Comparison of ENCODE assay signal across 24 cellular contexts in genomic region chr12:4301932-4302501, GRCh38. TPM values are rescaled to one million over a fixed set of nuclear protein-coding genes. Genes with fewer than 3 reads are reported as not detected.
DNase-seq lines count a peak whose midpoint lies in the region; ATAC-seq and TF ChIP-seq lines count a peak whose summit lies in the region.
"Had no signal": no experiment of that assay in that cellular context is flagged by ENCODE, and none has a peak within 500 bp of the region (broad histone marks: within the 10 kb centered on the region; RNA-seq: fewer than 3 reads in every experiment).

No MANE protein-coding gene starts in this region.

- H3K4me3 Mint-ChIP-seq in activated naive CD4-positive, alpha-beta T cell treated with anti-CD3 and anti-CD28 coated beads, Interleukin-2, amount 10 ng/mL, durations not matched to agents 7 days and 5 days = no peak overlapping the region
- H3K4me3 Mint-ChIP-seq in central memory CD8-positive, alpha-beta T cell = no peak overlapping the region
- H3K4me3 Mint-ChIP-seq in CD4-positive, alpha-beta T cell = no peak overlapping the region
- H3K4me3 Mint-ChIP-seq: CD14-positive monocyte had no signal

- ATAC-seq in RWPE2 (ENCODE audit: low read depth) = no peak
- ATAC-seq in central memory CD8-positive, alpha-beta T cell (replicated peaks; ENCODE audit: extremely low read depth, poor library complexity, severe bottlenecking) = no peak
- no peak for ATAC-seq in CD4-positive, alpha-beta T cell (ENCODE audit: poor library complexity)
- no peak for ATAC-seq in GM18520 (IDR thresholded peaks at IDR 0.05; ENCODE audit: unreplicated experiment)
- ATAC-seq: activated CD4-positive, CD25-positive, alpha-beta regulatory T cell treated with anti-CD3 and anti-CD28 coated beads, Interleukin-2, amount 50 U/mL, for 24 hours had no signal

- H3K9me3 ChIP-seq in RWPE2 (ENCODE audit: severe bottlenecking) (no peaks in the 10 kb centered on the region), sigmoid colon (no peaks in the 10 kb centered on the region)
- no peaks in the 10 kb centered on the region for H3K9me3 ChIP-seq in CD4-positive, alpha-beta T cell (ENCODE audit: control insufficient read depth, low read length)
- H3K9me3 ChIP-seq: ascending aorta had no signal

- H3K27me3 Mint-ChIP-seq in activated naive CD4-positive, alpha-beta T cell treated with anti-CD3 and anti-CD28 coated beads, Interleukin-2, amount 10 ng/mL, durations not matched to agents 7 days and 5 days = no peaks in the 10 kb centered on the region
- no peaks in the 10 kb centered on the region for H3K27me3 Mint-ChIP-seq in central memory CD8-positive, alpha-beta T cell
- no peaks in the 10 kb centered on the region for H3K27me3 Mint-ChIP-seq in CD4-positive, alpha-beta T cell

- CTCF ChIA-PET in activated naive CD4-positive, alpha-beta T cell treated with anti-CD3 and anti-CD28 coated beads, Interleukin-2, amount 10 ng/mL, durations not matched to agents 7 days and 5 days (lab: Charles Lee) = no interaction called here
- CTCF ChIA-PET in CD4-positive, alpha-beta T cell (lab: Charles Lee) = no interaction called here

- H3K4me1 ChIP-seq in RWPE2 (ENCODE audit: insufficient read depth, poor library complexity, severe bottlenecking) (no peaks in the 10 kb centered on the region), sigmoid colon (peaks cover 0 to 72% (median 44%) of the 10 kb centered on the region in 4 donors)
- H3K4me1 ChIP-seq: ascending aorta had no signal

- peaks cover 95% of the 10 kb centered on the region for H3K36me3 ChIP-seq in RWPE2 (ENCODE audit: low read depth)
- H3K36me3 ChIP-seq in sigmoid colon = peaks cover 3 to 56% (median 5%) of the 10 kb centered on the region in 4 donors

- H3K36me3 Mint-ChIP-seq in activated naive CD4-positive, alpha-beta T cell treated with anti-CD3 and anti-CD28 coated beads, Interleukin-2, amount 10 ng/mL, durations not matched to agents 7 days and 5 days = peaks cover 80% of the 10 kb centered on the region
- H3K36me3 Mint-ChIP-seq in central memory CD8-positive, alpha-beta T cell (ENCODE audit: insufficient read depth) = peaks cover 80% of the 10 kb centered on the region
- H3K36me3 Mint-ChIP-seq in CD4-positive, alpha-beta T cell (ENCODE audit: low read depth) = peaks cover 99% of the 10 kb centered on the region

- intact Hi-C loops in sigmoid colon (cut with DNase I) = no loop called here
- intact Hi-C loops in CD4-positive, alpha-beta T cell (cut with DNase I, micrococcal nuclease) = no loop called here

- POLR2A ChIA-PET in CD4-positive, alpha-beta T cell (lab: Charles Lee) = interaction anchor here (0.7 kb wide), 1 partner anchor 8 kb away, joined by 4 read pairs; no protein-coding TSS in a partner anchor

- no peaks in the 10 kb centered on the region for H3K27me3 ChIP-seq in RWPE2 (ENCODE audit: insufficient read depth, poor library complexity, severe bottlenecking)
- H3K27me3 ChIP-seq in sigmoid colon = no peaks in the 10 kb centered on the region
- H3K27me3 ChIP-seq in CD4-positive, alpha-beta T cell (ENCODE audit: control insufficient read depth, insufficient read depth, low read length) = no peaks in the 10 kb centered on the region
- H3K27me3 ChIP-seq: ascending aorta had no signal

- peak overlapping the region; percentile 7 for H3K27ac ChIP-seq in RWPE2 (ENCODE audit: poor library complexity, severe bottlenecking)
- H3K27ac ChIP-seq in sigmoid colon = peak overlapping the region in 3 of 4 donors; percentile 68 to 76 (median 74)
- no peak overlapping the region for H3K27ac ChIP-seq in CD4-positive, alpha-beta T cell (ENCODE audit: low read depth, low read length)
- H3K27ac ChIP-seq: ascending aorta had no signal

- H3K27ac Mint-ChIP-seq in activated naive CD4-positive, alpha-beta T cell treated with anti-CD3 and anti-CD28 coated beads, Interleukin-2, amount 10 ng/mL, durations not matched to agents 7 days and 5 days = peak overlapping the region; percentile 13
- peak overlapping the region; percentile 41 for H3K27ac Mint-ChIP-seq in central memory CD8-positive, alpha-beta T cell (ENCODE audit: low read depth)
- no peak overlapping the region for H3K27ac Mint-ChIP-seq in CD4-positive, alpha-beta T cell

- H3K9me3 Mint-ChIP-seq in activated naive CD4-positive, alpha-beta T cell treated with anti-CD3 and anti-CD28 coated beads, Interleukin-2, amount 10 ng/mL, durations not matched to agents 7 days and 5 days = no peaks in the 10 kb centered on the region
- no peaks in the 10 kb centered on the region for H3K9me3 Mint-ChIP-seq in central memory CD8-positive, alpha-beta T cell
- no peaks in the 10 kb centered on the region for H3K9me3 Mint-ChIP-seq in CD4-positive, alpha-beta T cell
- H3K9me3 Mint-ChIP-seq: CD14-positive monocyte had no signal

- H3K4me3 ChIP-seq in RWPE2 (ENCODE audit: severe bottlenecking) (no peak overlapping the region), sigmoid colon (no peak overlapping the region)
- H3K4me3 ChIP-seq: ascending aorta had no signal

- no peak for DNase-seq in activated naive CD4-positive, alpha-beta T cell treated with anti-CD3 and anti-CD28 coated beads, Interleukin-2, amount 10 ng/mL, durations not matched to agents 7 days and 5 days
- no peak for DNase-seq in activated naive CD4-positive, alpha-beta T cell (lab: John Stamatoyannopoulos, UW)
- no peak for DNase-seq in RWPE2 (ENCODE audit: low spot score)
- DNase-seq in central memory CD8-positive, alpha-beta T cell (ENCODE audit: low spot score in 2 of 2) = no peak
- no peak for DNase-seq in sigmoid colon
- no peak for DNase-seq in CD4-positive, alpha-beta T cell
- DNase-seq in cortex of kidney (lab: John Stamatoyannopoulos, UW) = no peak
- DNase-seq: activated effector memory CD4-positive, alpha-beta T cell treated with anti-CD3 and anti-CD28 coated beads, Interleukin-2, amount 50 U/mL, for 16 hours; DMS153; erythroblast; foreskin fibroblast; hippocampal formation; left ventricle myocardium superior; NCI-H1048; NCI-H187 treated with DMSO at 0.1 percent for 48 hours; NCI-H748 treated with DMSO at 0.1 percent for 48 hours; OCI-M1; SHP77; substantia nigra; SW 1271 had no signal

- no peak for TF ChIP-seq CTCF in RWPE2 (IDR thresholded peaks at IDR 0.05; ENCODE audit: poor library complexity, severe bottlenecking)
- TF ChIP-seq CTCF in sigmoid colon (IDR thresholded peaks at IDR 0.05) = no peak
- TF ChIP-seq CTCF in CD4-positive, alpha-beta T cell (IDR thresholded peaks at IDR 0.05) = no peak

- no peaks in the 10 kb centered on the region for H3K4me1 Mint-ChIP-seq in activated naive CD4-positive, alpha-beta T cell treated with anti-CD3 and anti-CD28 coated beads, Interleukin-2, amount 10 ng/mL, durations not matched to agents 7 days and 5 days
- H3K4me1 Mint-ChIP-seq in central memory CD8-positive, alpha-beta T cell = peaks cover 54% of the 10 kb centered on the region
- peaks cover 9% of the 10 kb centered on the region for H3K4me1 Mint-ChIP-seq in CD4-positive, alpha-beta T cell (ENCODE audit: low read depth)

- TF ChIP-seq EP300 in sigmoid colon (IDR thresholded peaks at IDR 0.05) = no peak

- 54 to 85% methylated on average over 11 of the region's 11 CpGs for whole genome bisulfite sequencing in sigmoid colon, 2 donors

- no peak for TF ChIP-seq POLR2A in sigmoid colon (IDR thresholded peaks at IDR 0.05)

RNA-seq across cellular contexts. Expression of gene TIGAR, which starts 19.0 kb away (rescaled TPM):
- 1 to 10 TPM; 4.4 to 6.0 (median 5.2) TPM for total RNA-seq in sigmoid colon
- 10 to 100 TPM in 1 of 3 donors, 1 to 10 TPM in 2; 7.1 to 14.6 (median 7.8) TPM for polyA plus RNA-seq in sigmoid colon
- total RNA-seq in CD4-positive, alpha-beta T cell = 1 to 10 TPM; 5.3 to 7.1 TPM

RNA-seq across cellular contexts. Expression of gene CCND2, which starts 28.5 kb away (rescaled TPM):
- 100 to 1,000 TPM in 3 of 4 donors, 10 to 100 TPM in 1; 98.7 to 178 (median 149) TPM for total RNA-seq in sigmoid colon
- polyA plus RNA-seq in sigmoid colon = 10 to 100 TPM in 1 of 3 donors, 1 to 10 TPM in 2; 7.8 to 35.0 (median 8.6) TPM
- 100 to 1,000 TPM; 159 to 163 TPM for total RNA-seq in CD4-positive, alpha-beta T cell
